ENCODE assay signal across 22 cellular contexts in the genomic region with DNA sequence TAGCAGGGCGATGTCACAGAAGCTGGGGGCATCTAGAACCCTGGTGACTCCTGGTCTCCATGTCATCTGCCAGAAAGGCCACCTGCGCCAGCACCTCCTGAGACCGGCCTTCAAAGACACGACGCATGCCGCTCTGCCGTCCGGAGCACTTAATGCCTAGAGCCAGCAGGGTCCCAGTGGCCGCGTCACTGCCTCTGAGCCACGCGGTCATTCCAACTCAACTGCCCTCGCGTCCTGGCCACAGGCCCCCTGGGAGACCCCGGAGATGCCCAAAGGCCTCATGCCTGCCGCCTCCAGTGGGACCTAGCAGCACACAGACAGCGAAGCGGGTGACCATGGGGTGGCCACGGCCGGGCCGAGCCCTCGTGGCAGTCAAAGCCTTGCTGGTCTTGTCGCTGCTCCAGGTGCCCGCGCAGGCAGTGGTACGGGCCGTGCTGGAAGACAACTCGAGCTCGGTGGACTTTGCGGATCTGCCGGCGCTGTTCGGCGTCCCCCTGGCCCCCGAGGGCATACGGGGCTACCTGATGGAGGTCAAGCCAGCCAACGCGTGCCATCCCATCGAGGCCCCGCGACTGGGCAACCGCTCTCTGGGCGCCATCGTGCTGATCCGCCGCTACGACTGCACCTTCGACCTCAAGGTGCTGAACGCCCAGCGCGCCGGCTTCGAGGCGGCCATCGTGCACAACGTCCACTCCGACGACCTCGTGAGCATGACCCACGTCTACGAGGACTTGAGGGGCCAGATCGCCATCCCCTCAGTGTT. TPM values are rescaled to one million over a fixed set of nuclear protein-coding genes. Genes with fewer than 3 reads are reported as not detected.
DNase-seq lines count a peak whose midpoint lies in the region; ATAC-seq and TF ChIP-seq lines count a peak whose summit lies in the region.
"Had no signal": no experiment of that assay in that cellular context is flagged by ENCODE, and none has a peak within 500 bp of the region (broad histone marks: within the 10 kb centered on the region; RNA-seq: fewer than 3 reads in every experiment).

A gene with protein sequence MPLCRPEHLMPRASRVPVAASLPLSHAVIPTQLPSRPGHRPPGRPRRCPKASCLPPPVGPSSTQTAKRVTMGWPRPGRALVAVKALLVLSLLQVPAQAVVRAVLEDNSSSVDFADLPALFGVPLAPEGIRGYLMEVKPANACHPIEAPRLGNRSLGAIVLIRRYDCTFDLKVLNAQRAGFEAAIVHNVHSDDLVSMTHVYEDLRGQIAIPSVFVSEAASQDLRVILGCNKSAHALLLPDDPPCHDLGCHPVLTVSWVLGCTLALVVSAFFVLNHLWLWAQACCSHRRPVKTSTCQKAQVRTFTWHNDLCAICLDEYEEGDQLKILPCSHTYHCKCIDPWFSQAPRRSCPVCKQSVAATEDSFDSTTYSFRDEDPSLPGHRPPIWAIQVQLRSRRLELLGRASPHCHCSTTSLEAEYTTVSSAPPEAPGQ (plus strand): TSS at position 51 of the 763 bp plus-strand sequence. CDS start 75 bp downstream, at position 126.

- H3K36me3 ChIP-seq in left ventricle myocardium inferior (no peaks in the 10 kb centered on the region), neural progenitor cell (no peaks in the 10 kb centered on the region)
- H3K36me3 ChIP-seq: BLaER1, HAP-1 had no signal

- BruUV-seq in MCF 10A (replicated peaks; lab: Mats Ljungman, UMichigan) = no TSS peak

- CTCF ChIA-PET in MCF 10A (lab: Yijun Ruan, JAX) = interaction anchor here (0.6 kb wide), 1 partner anchor 491 kb away, joined by 3 read pairs; no protein-coding TSS in a partner anchor

- POLR2A ChIA-PET in MCF 10A (lab: Yijun Ruan, JAX) = no interaction called here

- H3K79me2 ChIP-seq in neural progenitor cell (ENCODE audit: low read depth) = no peaks in the 10 kb centered on the region

- ATAC-seq in Right ventricle myocardium inferior = no peak
- ATAC-seq in activated T-helper 17 cell treated with anti-CD3 and anti-CD28 coated beads, Interleukin-2, amount 50 U/mL, for 72 hours (replicated peaks) = no peak
- no peak for ATAC-seq in HG03097 (IDR thresholded peaks at IDR 0.05; ENCODE audit: low FRiP score, unreplicated experiment)
- ATAC-seq: CD8-positive, alpha-beta T cell had no signal

- peaks cover 6% of the 10 kb centered on the region for H3K9me3 ChIP-seq in left ventricle myocardium inferior (replicated peaks)
- no peaks in the 10 kb centered on the region for H3K9me3 ChIP-seq in neural progenitor cell (ENCODE audit: low read depth)
- H3K9me3 ChIP-seq: HAP-1 had no signal

- no peak within 1 kb of the TSS for H3K9ac ChIP-seq in neural progenitor cell
- H3K9ac ChIP-seq: BLaER1 had no signal

- H3K27ac ChIP-seq in left ventricle myocardium inferior (replicated peaks) (no peak within 1 kb of the TSS), neural progenitor cell (no peak within 1 kb of the TSS)
- H3K27ac ChIP-seq: 22Rv1, BLaER1, C4-2B had no signal

- intact Hi-C loops in Right ventricle myocardium inferior (cut with DNase I) = no loop called here
- intact Hi-C loops in left ventricle myocardium inferior (cut with micrococcal nuclease) = no loop called here
- intact Hi-C loops in MCF 10A (cut with micrococcal nuclease) = no loop called here

- H3K9me3 Mint-ChIP-seq in neural progenitor cell (no peaks in the 10 kb centered on the region), progenitor cell of endocrine pancreas (ENCODE audit: low read depth) (no peaks in the 10 kb centered on the region), MCF 10A (ENCODE audit: unreplicated experiment) (no peaks in the 10 kb centered on the region)
- no peaks in the 10 kb centered on the region for H3K9me3 Mint-ChIP-seq in activated T-helper 17 cell treated with anti-CD3 and anti-CD28 coated beads, Interleukin-2, amount 50 U/mL, for 72 hours
- H3K9me3 Mint-ChIP-seq: CD8-positive, alpha-beta T cell; HFFc6 had no signal

- H3K27ac Mint-ChIP-seq in neural progenitor cell (peak within 1 kb of the TSS; percentile 57), progenitor cell of endocrine pancreas (peak within 1 kb of the TSS; percentile 64), MCF 10A (ENCODE audit: low read depth, unreplicated experiment) (no peak within 1 kb of the TSS)
- H3K27ac Mint-ChIP-seq in activated T-helper 17 cell treated with anti-CD3 and anti-CD28 coated beads, Interleukin-2, amount 50 U/mL, for 72 hours = no peak within 1 kb of the TSS
- H3K27ac Mint-ChIP-seq: B cell; CD4-positive, CD25-positive, alpha-beta regulatory T cell; CD8-positive, alpha-beta T cell; HFFc6 had no signal

- H3F3A ChIP-seq in neural progenitor cell (ENCODE audit: low read depth) = peaks cover 6% of the 10 kb centered on the region

- H3K4me3 ChIP-seq in left ventricle myocardium inferior (no peak within 1 kb of the TSS), neural progenitor cell (no peak within 1 kb of the TSS)
- H3K4me3 ChIP-seq: BLaER1, HAP-1 had no signal

- no peaks in the 10 kb centered on the region for H4K20me1 ChIP-seq in neural progenitor cell (ENCODE audit: low read depth)
- H4K20me1 ChIP-seq: BLaER1 had no signal

- DNase-seq in Right ventricle myocardium inferior (ENCODE audit: missing footprints) (peak; percentile 67), left ventricle myocardium inferior (no peak), neural progenitor cell (ENCODE audit: low spot score) (no peak), progenitor cell of endocrine pancreas (ENCODE audit: low spot score, unreplicated experiment) (no peak), MCF 10A (ENCODE audit: unreplicated experiment) (no peak)
- no peak for DNase-seq in stimulated activated CD4-positive, alpha-beta T cell treated with anti-CD3 and anti-CD28 coated beads, Interleukin-2, amount 100 ng/mL, for 24 hours
- DNase-seq: CD4-positive, CD25-positive, alpha-beta regulatory T cell; CD8-positive, alpha-beta T cell; DMS53; DMS79 treated with DMSO at 0.1 percent for 48 hours; GF-D8; GOT3; HFFc6 had no signal

- H3K4me2 ChIP-seq in neural progenitor cell = no peak within 1 kb of the TSS
- H3K4me2 ChIP-seq: BLaER1 had no signal

- peaks cover 19% of the 10 kb centered on the region for H3K27me3 Mint-ChIP-seq in neural progenitor cell (ENCODE audit: insufficient read depth, low read depth)
- H3K27me3 Mint-ChIP-seq in progenitor cell of endocrine pancreas = peaks cover 13% of the 10 kb centered on the region
- peaks cover 20% of the 10 kb centered on the region for H3K27me3 Mint-ChIP-seq in MCF 10A (ENCODE audit: insufficient read depth, unreplicated experiment)
- H3K27me3 Mint-ChIP-seq in activated T-helper 17 cell treated with anti-CD3 and anti-CD28 coated beads, Interleukin-2, amount 50 U/mL, for 72 hours = peaks cover 4% of the 10 kb centered on the region
- H3K27me3 Mint-ChIP-seq: B cell; CD4-positive, CD25-positive, alpha-beta regulatory T cell had no signal

- TF ChIP-seq CTCF in left ventricle myocardium inferior (IDR thresholded peaks at IDR 0.05; ENCODE audit: borderline replicate concordance) (no peak), neural progenitor cell (IDR thresholded peaks at IDR 0.05) (no peak), progenitor cell of endocrine pancreas (IDR thresholded peaks at IDR 0.05; ENCODE audit: unreplicated experiment) (no peak), MCF 10A (IDR thresholded peaks at IDR 0.05; ENCODE audit: unreplicated experiment) (no peak)

- H3K36me3 Mint-ChIP-seq in neural progenitor cell = no peaks in the 10 kb centered on the region
- no peaks in the 10 kb centered on the region for H3K36me3 Mint-ChIP-seq in progenitor cell of endocrine pancreas (ENCODE audit: insufficient read depth)
- no peaks in the 10 kb centered on the region for H3K36me3 Mint-ChIP-seq in MCF 10A (ENCODE audit: insufficient read depth, unreplicated experiment)
- no peaks in the 10 kb centered on the region for H3K36me3 Mint-ChIP-seq in activated T-helper 17 cell treated with anti-CD3 and anti-CD28 coated beads, Interleukin-2, amount 50 U/mL, for 72 hours (ENCODE audit: low read depth)
- H3K36me3 Mint-ChIP-seq: CD4-positive, CD25-positive, alpha-beta regulatory T cell; CD8-positive, alpha-beta T cell had no signal

- H3K4me1 ChIP-seq in left ventricle myocardium inferior (no peaks in the 10 kb centered on the region), neural progenitor cell (no peaks in the 10 kb centered on the region)
- H3K4me1 ChIP-seq: BLaER1, HAP-1 had no signal

- H3K27me3 ChIP-seq in left ventricle myocardium inferior (ENCODE audit: low read depth) (peaks cover 39% of the 10 kb centered on the region), neural progenitor cell (peaks cover 9% of the 10 kb centered on the region)
- H3K27me3 ChIP-seq: BLaER1 had no signal

- H2AFZ ChIP-seq in neural progenitor cell (replicated peaks) = no peak within 1 kb of the TSS

- H3K4me3 Mint-ChIP-seq in neural progenitor cell = peak within 1 kb of the TSS; percentile 52
- no peak within 1 kb of the TSS for H3K4me3 Mint-ChIP-seq in progenitor cell of endocrine pancreas (ENCODE audit: low read depth)
- no peak within 1 kb of the TSS for H3K4me3 Mint-ChIP-seq in MCF 10A (ENCODE audit: unreplicated experiment)
- no peak within 1 kb of the TSS for H3K4me3 Mint-ChIP-seq in activated T-helper 17 cell treated with anti-CD3 and anti-CD28 coated beads, Interleukin-2, amount 50 U/mL, for 72 hours
- H3K4me3 Mint-ChIP-seq: B cell; CD4-positive, CD25-positive, alpha-beta regulatory T cell; CD8-positive, alpha-beta T cell; HFFc6 had no signal

- H3K4me1 Mint-ChIP-seq in neural progenitor cell (peaks cover 10% of the 10 kb centered on the region), progenitor cell of endocrine pancreas (ENCODE audit: low read depth) (peaks cover 2% of the 10 kb centered on the region), MCF 10A (ENCODE audit: insufficient read depth, unreplicated experiment) (no peaks in the 10 kb centered on the region)
- no peaks in the 10 kb centered on the region for H3K4me1 Mint-ChIP-seq in activated T-helper 17 cell treated with anti-CD3 and anti-CD28 coated beads, Interleukin-2, amount 50 U/mL, for 72 hours
- H3K4me1 Mint-ChIP-seq: B cell had no signal

RNA-seq across cellular contexts. Expression of the gene that starts here (rescaled TPM):
- total RNA-seq in Right ventricle myocardium inferior = not detected
- total RNA-seq in left ventricle myocardium inferior = not detected
- total RNA-seq in neural progenitor cell (ENCODE audit: low replicate concordance) = not detected in 2 replicates
- total RNA-seq in progenitor cell of endocrine pancreas = not detected in 2 replicates
- not detected in 2 replicates for total RNA-seq in MCF 10A (2022)
- not detected for total RNA-seq in activated T-helper 17 cell treated with anti-CD3 and anti-CD28 coated beads, Interleukin-2, amount 50 U/mL, for 72 hours
- total RNA-seq: B cell; CD4-positive, CD25-positive, alpha-beta regulatory T cell; CD8-positive, alpha-beta T cell; Daoy; G401; HFFc6 had no signal

Comparison
In these comparisons a context has a peak if more than half of its experiments do, and no peak if none do; other contexts are left out.
1. Peak in DNase-seq in Right ventricle myocardium inferior; RNA of the gene not detected or under 1 TPM.
2. H3K27ac Mint-ChIP-seq: peak in neural progenitor cell (single experiment) and progenitor cell of endocrine pancreas (single experiment); none in MCF 10A (single experiment) and activated T-helper 17 cell treated with anti-CD3 and anti-CD28 coated beads, Interleukin-2, amount 50 U/mL, for 72 hours (single experiment).